Comparison of ENCODE assay signal across 7 cellular contexts in the genomic region with DNA sequence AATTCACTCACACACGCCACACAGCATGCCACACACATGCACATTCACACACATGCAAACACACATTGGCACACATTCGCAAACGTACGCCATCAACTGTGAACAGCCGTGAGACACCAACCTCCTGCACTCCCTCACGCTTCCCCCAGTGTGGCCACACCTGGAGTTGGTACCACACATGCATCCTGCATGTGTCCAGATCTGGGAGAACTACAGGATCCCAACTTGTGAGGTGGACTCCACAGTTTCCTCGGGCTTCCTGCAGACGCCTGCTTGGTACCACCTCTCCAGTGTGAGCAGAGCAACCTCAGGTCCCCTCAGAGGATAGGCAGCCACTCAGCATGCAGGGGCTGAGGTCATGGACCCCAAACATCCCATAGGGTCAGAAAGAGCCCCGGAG.
"Had no signal": no experiment of that assay in that cellular context is flagged by ENCODE, and none has a peak within 500 bp of the region (broad histone marks: within the 10 kb centered on the region; RNA-seq: fewer than 3 reads in every experiment).

No MANE protein-coding gene starts in this region.

- H3K36me3 Mint-ChIP-seq: IgD-negative memory B cell had no signal

- H3K4me3 Mint-ChIP-seq: H9, IgD-negative memory B cell had no signal

- DNase-seq: GM23248, GOT3, H9, HCEC 1CT, KBM-7 had no signal

- H3K27ac Mint-ChIP-seq: H9, IgD-negative memory B cell had no signal

- H3K27me3 Mint-ChIP-seq: IgD-negative memory B cell had no signal

- ATAC-seq: HepG2 had no signal
